In genomic region chr4:107863416-107863815, GRCh38 we compare ENCODE assay signal across 22 cellular contexts. TPM values are rescaled to one million over a fixed set of nuclear protein-coding genes. Genes with fewer than 3 reads are reported as not detected.
DNase-seq lines count a peak whose midpoint lies in the region; ATAC-seq, FAIRE-seq and TF ChIP-seq lines count a peak whose summit lies in the region.
"Had no signal": no experiment of that assay in that cellular context is flagged by ENCODE, and none has a peak within 500 bp of the region (broad histone marks: within the 10 kb centered on the region; RNA-seq: fewer than 3 reads in every experiment).

No MANE protein-coding gene starts in this region.

- H3K27ac ChIP-seq in PC-3 (ENCODE audit: low read length) (peak overlapping the region; percentile 77), muscle layer of duodenum (ENCODE audit: low read length) (peak overlapping the region; percentile 54)
- H3K27ac ChIP-seq: pancreas, testis had no signal

- no peak overlapping the region for H2AFZ ChIP-seq in PC-3 (ENCODE audit: low read length)

- peak overlapping the region; percentile 30 for H3K4me3 Mint-ChIP-seq in Calu3 (ENCODE audit: low read depth, unreplicated experiment)
- H3K4me3 Mint-ChIP-seq: activated naive CD8-positive, alpha-beta T cell treated with anti-CD3 and anti-CD28 coated beads, Interleukin-2, amount 50 U/mL, for 24 hours; CD4-positive, alpha-beta memory T cell; H9; natural killer cell; stimulated activated naive B cell treated with anti-CD40 and anti-IgM and Interleukin-4, amounts not matched to agents 10 μg/mL and 1 μg/mL and 100 μg/mL, for 72 hours had no signal

- H3K27me3 ChIP-seq in PC-3 (ENCODE audit: low read length) (no peaks in the 10 kb centered on the region), muscle layer of duodenum (ENCODE audit: low read depth, low read length) (no peaks in the 10 kb centered on the region)
- H3K27me3 ChIP-seq: MG63, pancreas, testis had no signal

- 0 out of 2 replicates have a peak, but pooled peaks cover 2% of the 10 kb centered on the region for H3K36me3 ChIP-seq in PC-3 (ENCODE audit: low read depth, low read length)
- H3K36me3 ChIP-seq in muscle layer of duodenum (ENCODE audit: control insufficient read depth in 1 of 2, insufficient read depth in 2 of 2, low read length in 2 of 2): peaks cover 6 to 10% of the 10 kb centered on the region in 2 donors
- H3K36me3 ChIP-seq: MG63, pancreas had no signal

- no peak for FAIRE-seq in GM12891 (lab: Jason Lieb, UNC)

- peaks cover 24% of the 10 kb centered on the region for H3K36me3 Mint-ChIP-seq in Calu3 (ENCODE audit: insufficient read depth, unreplicated experiment)
- H3K36me3 Mint-ChIP-seq: CD4-positive, alpha-beta memory T cell; natural killer cell; stimulated activated naive B cell treated with anti-CD40 and anti-IgM and Interleukin-4, amounts not matched to agents 10 μg/mL and 1 μg/mL and 100 μg/mL, for 72 hours had no signal

- H4K20me1 ChIP-seq in PC-3 (ENCODE audit: low read length): no peaks in the 10 kb centered on the region

- H3K27me3 Mint-ChIP-seq in Calu3 (ENCODE audit: unreplicated experiment): no peaks in the 10 kb centered on the region

- BruUV-seq in Calu3 (replicated peaks; lab: Mats Ljungman, UMichigan) (no TSS peak), PC-3 (replicated peaks; lab: Mats Ljungman, UMichigan) (no TSS peak)

- H3K79me2 ChIP-seq in PC-3 (ENCODE audit: low read length): no peaks in the 10 kb centered on the region

- no peak overlapping the region for H3K4me3 ChIP-seq in PC-3 (ENCODE audit: low read length)
- no peak overlapping the region for H3K4me3 ChIP-seq in muscle layer of duodenum (ENCODE audit: low read depth in 1 of 2, low read length in 2 of 2)
- H3K4me3 ChIP-seq: MG63, pancreas, testis had no signal

- peaks cover 21% of the 10 kb centered on the region for H3K4me1 Mint-ChIP-seq in Calu3 (ENCODE audit: low read depth, unreplicated experiment)
- H3K4me1 Mint-ChIP-seq: natural killer cell; stimulated activated naive B cell treated with anti-CD40 and anti-IgM and Interleukin-4, amounts not matched to agents 10 μg/mL and 1 μg/mL and 100 μg/mL, for 72 hours had no signal

- H3K4me2 ChIP-seq in PC-3 (ENCODE audit: low read length): peak overlapping the region; percentile 43

- ATAC-seq in PC-3: no peak; the same call in 1 of the 2 replicates
- ATAC-seq in HG02973 (IDR thresholded peaks at IDR 0.05; ENCODE audit: unreplicated experiment): no peak
- ATAC-seq: SK-N-SH treated with all-trans-retinoic acid at 6 μM for 48 hours had no signal

- TF ChIP-seq CTCF in Calu3 (IDR thresholded peaks at IDR 0.05; ENCODE audit: unreplicated experiment) (no peak), PC-3 (conservative IDR thresholded peaks at IDR 0.05; ENCODE audit: low read depth, low read length) (no peak)

- TF ChIP-seq POLR2A in GM12891 (IDR thresholded peaks at IDR 0.05; ENCODE audit: low read depth, low read length): no peak

- POLR2A ChIA-PET in PC-3 (lab: Charles Lee; ENCODE audit: unreplicated experiment): interaction anchor here (0.8 kb wide), 1 partner anchor 39 kb away, joined by 3 read pairs; the partner anchor contains the start of gene SGMS2

- no peaks in the 10 kb centered on the region for H3K9me3 Mint-ChIP-seq in Calu3 (ENCODE audit: low read depth, unreplicated experiment)
- H3K9me3 Mint-ChIP-seq: activated naive CD8-positive, alpha-beta T cell treated with anti-CD3 and anti-CD28 coated beads, Interleukin-2, amount 50 U/mL, for 24 hours; CD4-positive, alpha-beta memory T cell; H9; natural killer cell; stimulated activated naive B cell treated with anti-CD40 and anti-IgM and Interleukin-4, amounts not matched to agents 10 μg/mL and 1 μg/mL and 100 μg/mL, for 72 hours had no signal

- intact Hi-C loops in Calu3 (cut with micrococcal nuclease; ENCODE audit: unreplicated experiment) (loop anchor here (2.0 to 5.0 kb wide), 2 partner anchors 34 to 37 kb away; no protein-coding TSS in a partner anchor), PC-3 (cut with micrococcal nuclease) (loop anchor here (2.0 kb wide), 1 partner anchor 39 kb away; the partner anchor contains the start of gene SGMS2), head of caudate nucleus (cut with DNase I) (no loop called here)

- peak overlapping the region; percentile 11; the same call in 1 of the 2 replicates for H3K9ac ChIP-seq in PC-3 (ENCODE audit: low read length)

- no peaks in the 10 kb centered on the region for H3F3A ChIP-seq in PC-3 (ENCODE audit: low read length, unreplicated experiment)

- H3K27ac Mint-ChIP-seq in Calu3 (ENCODE audit: unreplicated experiment): peak overlapping the region; percentile 98
- H3K27ac Mint-ChIP-seq: activated naive CD8-positive, alpha-beta T cell treated with anti-CD3 and anti-CD28 coated beads, Interleukin-2, amount 50 U/mL, for 24 hours; H9; natural killer cell; stimulated activated naive B cell treated with anti-CD40 and anti-IgM and Interleukin-4, amounts not matched to agents 10 μg/mL and 1 μg/mL and 100 μg/mL, for 72 hours had no signal

- DNase-seq in Calu3 (no peak), PC-3 (no peak), dermis blood vessel endothelial cell (peak; percentile 26), midbrain (lab: John Stamatoyannopoulos, UW) (no peak), head of caudate nucleus (no peak), GM12891 (ENCODE audit: insufficient read length, low spot score) (no peak)
- DNase-seq: activated CD4-positive, alpha-beta T cell treated with anti-CD3 and anti-CD28 coated beads, Interleukin-2, amount 50 U/mL, for 4 hours; activated CD8-positive, alpha-beta memory T cell treated with anti-CD3 and anti-CD28 coated beads, Interleukin-2, amount 50 U/mL, for 48 hours; activated effector memory CD4-positive, alpha-beta T cell treated with anti-CD3 and anti-CD28 coated beads, Interleukin-2, amount 50 U/mL, for 16 hours; foreskin melanocyte; GDM1; H9; natural killer cell; stimulated activated naive B cell treated with anti-CD40 and anti-IgM and Interleukin-4, amounts not matched to agents 10 μg/mL and 1 μg/mL and 100 μg/mL, for 72 hours; testis had no signal

- CTCF ChIA-PET in Calu3 (lab: Charles Lee) (interaction anchor here (0.5 to 1.0 kb wide), 2 partner anchors 22 to 38 kb away, joined by 3 read pairs; no protein-coding TSS in a partner anchor), PC-3 (lab: Charles Lee) (no interaction called here)

- H3K4me1 ChIP-seq in PC-3 (ENCODE audit: insufficient read depth, low read length) (peaks cover 29% of the 10 kb centered on the region), muscle layer of duodenum (ENCODE audit: control insufficient read depth in 1 of 2, insufficient read depth in 2 of 2, low read length in 2 of 2) (peaks cover 0 to 21% of the 10 kb centered on the region in 2 donors)
- H3K4me1 ChIP-seq: pancreas, testis had no signal

- H3K9me2 ChIP-seq in PC-3 (replicated peaks; ENCODE audit: low read length): no peaks in the 10 kb centered on the region

- no peaks in the 10 kb centered on the region for H3K9me3 ChIP-seq in PC-3 (ENCODE audit: low read length)
- H3K9me3 ChIP-seq in muscle layer of duodenum (ENCODE audit: control insufficient read depth in 1 of 2, low read length in 2 of 2): no peaks in the 10 kb centered on the region
- H3K9me3 ChIP-seq: MG63, pancreas, testis had no signal

TF ChIP-seq in GM12891, 5 proteins besides CTCF, POLR2A, EP300 and RAD21:
- TF ChIP-seq POU2F2 (IDR thresholded peaks at IDR 0.05; ENCODE audit: low read depth, low read length) (no peak), PAX5 (IDR thresholded peaks at IDR 0.05; ENCODE audit: insufficient read depth, low read length, severe bottlenecking) (no peak), SPI1 (IDR thresholded peaks at IDR 0.05; ENCODE audit: low read depth, low read length) (no peak), POLR2AphosphoS5 (IDR thresholded peaks at IDR 0.05; ENCODE audit: low read depth, low read length) (no peak), TAF1 (IDR thresholded peaks at IDR 0.05; ENCODE audit: low read depth, low read length) (no peak)
TF ChIP-seq in GM12891: peak in this region for 0.

RNA-seq across cellular contexts. Expression of gene SGMS2, which starts 38.7 kb away (rescaled TPM):
- 67.2 and 74.7 TPM in 2 replicates for total RNA-seq in Calu3 (2022)
- total RNA-seq in PC-3 (2014; rRNA removed): 58.7 and 64.5 TPM in 2 replicates
- total RNA-seq in dermis blood vessel endothelial cell: 66.9 and 106 TPM in 2 replicates
- 0.13 TPM for polyA plus RNA-seq in GM12891 (2012; ENCODE audit: low read depth, missing spikeins)
- polyA plus RNA-seq: CD4-positive, alpha-beta memory T cell had no signal
